Comparison of ENCODE assay signal across 8 cellular contexts in the genomic region with DNA sequence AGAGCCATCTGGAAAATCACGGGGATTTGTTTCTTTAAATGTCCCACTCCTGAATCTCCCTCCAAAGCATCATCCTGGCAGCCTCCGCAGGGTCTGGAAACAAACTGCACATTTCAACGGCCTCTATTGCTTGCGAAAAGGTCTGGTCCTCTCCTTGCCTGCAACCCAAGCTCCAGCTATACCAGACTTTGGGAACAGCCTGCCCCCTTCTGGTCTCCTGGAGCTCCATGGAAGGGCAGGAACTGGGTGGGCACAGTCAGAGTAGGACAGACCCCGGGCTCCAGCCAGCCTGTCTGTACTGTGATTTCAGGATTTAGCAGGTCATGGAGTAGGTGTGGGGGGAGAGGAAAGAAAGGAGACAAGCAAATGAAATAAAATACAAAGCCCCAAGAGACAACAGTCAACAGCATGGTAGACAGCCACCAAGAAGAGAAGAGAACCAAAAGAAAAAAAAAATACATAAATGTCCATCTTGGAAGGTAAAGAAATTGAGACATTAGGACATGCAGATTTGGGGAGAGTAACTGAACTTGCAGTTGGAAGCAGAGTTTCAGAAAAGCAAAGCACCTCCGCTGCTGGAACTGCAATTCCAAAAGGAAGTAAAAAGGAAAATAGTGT. TPM values are rescaled to one million over a fixed set of nuclear protein-coding genes. Genes with fewer than 3 reads are reported as not detected.
DNase-seq lines count a peak whose midpoint lies in the region; ATAC-seq and TF ChIP-seq lines count a peak whose summit lies in the region.

No MANE protein-coding gene starts in this region.

- peak overlapping the region; percentile 69 for H3K4me3 ChIP-seq in osteoblast (ENCODE audit: insufficient read depth, low read length)

- intact Hi-C loops in Right ventricle myocardium superior (cut with DNase I) = loop anchor here (5.0 kb wide), 1 partner anchor 191 kb away; no protein-coding TSS in a partner anchor

- peak overlapping the region; percentile 91 for H3K4me3 Mint-ChIP-seq in activated naive CD4-positive, alpha-beta T cell treated with anti-CD3 and anti-CD28 coated beads, Interleukin-2, amount 50 U/mL, for 24 hours

- peaks cover 56% of the 10 kb centered on the region for H3K79me2 ChIP-seq in osteoblast (ENCODE audit: insufficient read depth, low read length)

- peaks cover 56% of the 10 kb centered on the region for H3K4me1 Mint-ChIP-seq in activated naive CD4-positive, alpha-beta T cell treated with anti-CD3 and anti-CD28 coated beads, Interleukin-2, amount 50 U/mL, for 24 hours

- no peak overlapping the region for H2AFZ ChIP-seq in osteoblast (ENCODE audit: low read length)

- peaks cover 3% of the 10 kb centered on the region for H3K36me3 Mint-ChIP-seq in activated naive CD4-positive, alpha-beta T cell treated with anti-CD3 and anti-CD28 coated beads, Interleukin-2, amount 50 U/mL, for 24 hours

- peak; percentile 54 for DNase-seq in NCI-H82 treated with DMSO at 0.1 percent for 48 hours (lab: John Stamatoyannopoulos, UW; ENCODE audit: unreplicated experiment)
- DNase-seq in Right ventricle myocardium superior = peak; percentile 74
- peak; percentile 96 for DNase-seq in osteoblast (ENCODE audit: insufficient read length, low spot score, missing footprints)

- H3K4me1 ChIP-seq in osteoblast (ENCODE audit: insufficient read depth, low read length) = peaks cover 28% of the 10 kb centered on the region

- peak; percentile 31 for TF ChIP-seq CTCF in 22Rv1 (IDR thresholded peaks at IDR 0.05)
- TF ChIP-seq CTCF in GM12873 (IDR thresholded peaks at IDR 0.05; ENCODE audit: insufficient read depth, low read depth, low read length, missing control alignments) = peak; percentile 64
- TF ChIP-seq CTCF in osteoblast (IDR thresholded peaks at IDR 0.05; ENCODE audit: extremely low read depth, low read depth, low read length) = peak; percentile 88

- peaks cover 34% of the 10 kb centered on the region for H4K20me1 ChIP-seq in osteoblast (ENCODE audit: insufficient read depth, low read length)

- H3K27me3 Mint-ChIP-seq in activated naive CD4-positive, alpha-beta T cell treated with anti-CD3 and anti-CD28 coated beads, Interleukin-2, amount 50 U/mL, for 24 hours = no peaks in the 10 kb centered on the region

- peak; percentile 81 for ATAC-seq in Right ventricle myocardium superior (ENCODE audit: poor library complexity)
- ATAC-seq in HG03159 (IDR thresholded peaks at IDR 0.05; ENCODE audit: unreplicated experiment) = no peak
- ATAC-seq in HG03378 (IDR thresholded peaks at IDR 0.05; ENCODE audit: unreplicated experiment) = no peak

- H3K36me3 ChIP-seq in osteoblast (ENCODE audit: insufficient read depth, low read length) = no peaks in the 10 kb centered on the region

- H3K4me2 ChIP-seq in osteoblast (ENCODE audit: insufficient read depth, low read length) = peak overlapping the region; percentile 85

- H3K9me3 ChIP-seq in osteoblast (ENCODE audit: low read depth, low read length) = no peaks in the 10 kb centered on the region

- H3K27ac ChIP-seq in 22Rv1 = no peak overlapping the region
- no peak overlapping the region for H3K27ac ChIP-seq in osteoblast (ENCODE audit: low read depth, low read length)

- no peaks in the 10 kb centered on the region for H3K27me3 ChIP-seq in osteoblast (ENCODE audit: insufficient read depth, low read length)

- no peaks in the 10 kb centered on the region for H3K9me3 Mint-ChIP-seq in activated naive CD4-positive, alpha-beta T cell treated with anti-CD3 and anti-CD28 coated beads, Interleukin-2, amount 50 U/mL, for 24 hours

- H3K27ac Mint-ChIP-seq in activated naive CD4-positive, alpha-beta T cell treated with anti-CD3 and anti-CD28 coated beads, Interleukin-2, amount 50 U/mL, for 24 hours = no peak overlapping the region

RNA-seq across cellular contexts. Expression of gene XYLT1, which starts 2.7 kb away (rescaled TPM):
- total RNA-seq in Right ventricle myocardium superior (1.7 TPM), osteoblast (43.4 and 46.6 TPM in 2 replicates)

Comparison
In these comparisons a context has a peak if more than half of its experiments do, and no peak if none do; other contexts are left out.
1. CTCF ChIP-seq: peak in every context shown above with its lines; median percentile 88 in osteoblast; 64 in GM12873; 31 in 22Rv1.
2. RNA of gene XYLT1, which starts 2.7 kb away (total RNA-seq): 43.4 to 46.6 TPM in osteoblast; 1.7 TPM in Right ventricle myocardium superior (single experiment); every median in the first group is over 10 times any median in the second.
3. Peak in every context shown above with its lines, with median percentiles within 50 percentile points of each other: DNase-seq.